1 cellular context compared by ENCODE assay signal in genomic region chr17:2049333-2050245, GRCh38.
TF ChIP-seq lines count a peak whose summit lies in the region.

No MANE protein-coding gene starts in this region.

TF ChIP-seq in A549, 52 proteins besides CTCF, POLR2A, EP300 and RAD21 (continued from another document):
- TF ChIP-seq JUN (IDR thresholded peaks at IDR 0.05): no peak; a peak in 1 of 5 replicates
- TF ChIP-seq TP53 (CRISPR knock-in tag; IDR thresholded peaks at IDR 0.05): peak; percentile 56; the same call in 1 of the 2 replicates
- TF ChIP-seq PHF8 (IDR thresholded peaks at IDR 0.05; ENCODE audit: borderline replicate concordance, low read depth): peak; percentile 70; the same call in 1 of the 2 replicates
- peak; percentile 66 for TF ChIP-seq MYC (IDR thresholded peaks at IDR 0.05; ENCODE audit: borderline replicate concordance, low read length)
